13 cellular contexts compared by ENCODE assay signal in the genomic region with DNA sequence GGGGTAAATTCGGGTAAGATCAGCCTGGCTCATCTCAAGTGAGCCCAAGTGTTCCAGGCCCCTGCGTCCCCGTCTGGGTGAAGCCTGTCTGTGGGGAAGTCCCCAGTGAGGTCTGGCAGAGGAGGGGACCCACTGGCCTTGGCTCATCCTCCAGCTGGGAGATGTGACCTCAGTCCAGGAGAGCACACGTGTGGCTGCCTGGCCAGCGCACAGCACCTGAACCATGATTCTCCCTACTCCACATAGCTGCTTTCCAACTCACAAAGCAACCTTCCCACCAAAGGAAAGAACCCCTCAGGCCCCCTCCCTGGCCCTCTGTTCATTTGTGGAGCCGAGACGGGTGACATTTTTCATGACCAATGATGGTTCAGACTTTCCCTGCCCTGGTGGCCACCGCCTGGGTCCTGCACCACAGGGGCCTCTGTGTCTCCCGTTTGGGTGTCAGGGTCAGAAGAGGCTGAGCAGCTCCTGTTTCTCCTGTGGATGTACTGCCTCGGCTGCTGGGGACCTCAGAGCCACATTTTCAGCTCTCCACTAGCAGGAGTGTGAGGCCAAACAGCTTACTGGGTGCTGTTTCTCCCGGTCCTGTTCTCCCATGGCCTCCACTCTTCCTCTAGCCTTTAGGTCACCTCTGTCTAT.
"Had no signal": no experiment of that assay in that cellular context is flagged by ENCODE, and none has a peak within 500 bp of the region (broad histone marks: within the 10 kb centered on the region; RNA-seq: fewer than 3 reads in every experiment).

No MANE protein-coding gene starts in this region.

- ATAC-seq: activated CD4-positive, CD25-positive, alpha-beta regulatory T cell treated with anti-CD3 and anti-CD28 coated beads, Interleukin-2, amount 50 U/mL, for 24 hours; left colon; natural killer cell treated with Interleukin-12 subunit alpha and Interleukin-12 subunit beta and Interleukin-15 and Interleukin-18, amount 100 ng/mL, for 72 hours; stimulated activated naive CD8-positive, alpha-beta T cell treated with anti-CD3 and anti-CD28 coated beads, Interleukin-15, amount 100 ng/mL, for 72 hours had no signal

- DNase-seq: activated CD4-positive, alpha-beta memory T cell treated with anti-CD3 and anti-CD28 coated beads for 36 hours; activated naive CD4-positive, alpha-beta T cell treated with anti-CD3 and anti-CD28 coated beads, Interleukin-2, amount 50 U/mL, for 16 hours; amygdala; brain microvascular endothelial cell; cerebellar nuclear complex; immature natural killer cell; left colon; SHP77; stimulated activated CD4-positive, alpha-beta T cell treated with anti-CD3 and anti-CD28 coated beads, Interleukin-4, amount 100 ng/mL, for 4 hours; stimulated activated naive CD8-positive, alpha-beta T cell treated with anti-CD3 and anti-CD28 coated beads, Interleukin-15, amount 100 ng/mL, for 72 hours; thyroid gland had no signal
